In genomic region chr15:29270169-29270955, GRCh38 we compare ENCODE assay signal across 8 cellular contexts. TPM values are rescaled to one million over a fixed set of nuclear protein-coding genes. Genes with fewer than 3 reads are reported as not detected.
DNase-seq lines count a peak whose midpoint lies in the region; ATAC-seq and TF ChIP-seq lines count a peak whose summit lies in the region.

No MANE protein-coding gene starts in this region.

- H3K4me3 ChIP-seq in OCI-LY7 (ENCODE audit: low read depth, low read length, poor library complexity, severe bottlenecking) (peak overlapping the region; percentile 98), upper lobe of right lung (peak overlapping the region; percentile 80)

- H3K4me2 ChIP-seq in OCI-LY7 (ENCODE audit: low read length), result peak overlapping the region; percentile 93

- peak overlapping the region; percentile 95 for H2AFZ ChIP-seq in OCI-LY7 (ENCODE audit: low read length)

- no peaks in the 10 kb centered on the region for H3K9me2 ChIP-seq in OCI-LY7 (ENCODE audit: insufficient read depth, low read length)

- intact Hi-C loops in OCI-LY7 (cut with micrococcal nuclease; ENCODE audit: unreplicated experiment) (no loop called here), upper lobe of right lung (cut with DNase I) (no loop called here)

- H3K27ac ChIP-seq in OCI-LY7 (ENCODE audit: low read depth, low read length, poor library complexity, severe bottlenecking) (peak overlapping the region; percentile 99), caudate nucleus (ENCODE audit: low read depth, low read length) (peak overlapping the region; percentile 92), upper lobe of right lung (peak overlapping the region; percentile 89)

- peaks cover 30% of the 10 kb centered on the region for H4K20me1 ChIP-seq in OCI-LY7 (ENCODE audit: insufficient read depth, low read length)

- peak; percentile 9 for DNase-seq in stimulated activated CD4-positive, alpha-beta T cell treated with anti-CD3 and anti-CD28 coated beads, Interleukin-15, amount 100 ng/mL, for 24 hours
- DNase-seq in stimulated activated CD4-positive, alpha-beta T cell treated with anti-CD3 and anti-CD28 coated beads, Interleukin-4, amount 100 ng/mL, for 1 hour, result no peak
- DNase-seq in OCI-LY7 (ENCODE audit: low spot score) (peak; percentile 38), caudate nucleus (lab: John Stamatoyannopoulos, UW) (peak in 12 of 61 donors; percentile 1 to 55 (median 22)), lung microvascular endothelial cell (ENCODE audit: low read depth in 2 of 2) (peak; percentile 6 to 8), upper lobe of right lung (no peak), NCI-H446 treated with DMSO at 0.1 percent for 48 hours (lab: John Stamatoyannopoulos, UW) (no peak)

- H3K4me1 ChIP-seq in OCI-LY7 (ENCODE audit: insufficient read depth, low read length, poor library complexity, severe bottlenecking) (peaks cover 28% of the 10 kb centered on the region), upper lobe of right lung (peaks cover 27% of the 10 kb centered on the region)

- BruUV-seq in OCI-LY7 (replicated peaks; lab: Mats Ljungman, UMichigan), result TSS peak; percentile 81

- H3K36me3 ChIP-seq in OCI-LY7 (ENCODE audit: insufficient read depth, low read length), result peaks cover 3% of the 10 kb centered on the region; the same call in 1 of the 2 replicates
- no peaks in the 10 kb centered on the region for H3K36me3 ChIP-seq in upper lobe of right lung

- CTCF ChIA-PET in OCI-LY7 (lab: Charles Lee; ENCODE audit: unreplicated experiment), result no interaction called here

- no peaks in the 10 kb centered on the region for H3K27me3 ChIP-seq in upper lobe of right lung

- no peak for TF ChIP-seq CTCF in OCI-LY7 (conservative IDR thresholded peaks at IDR 0.05; ENCODE audit: low read length)
- no peak for TF ChIP-seq CTCF in upper lobe of right lung (IDR thresholded peaks at IDR 0.05)

- H3K79me2 ChIP-seq in OCI-LY7 (ENCODE audit: insufficient read depth, low read depth, low read length), result peaks cover 41% of the 10 kb centered on the region

- POLR2A ChIA-PET in OCI-LY7 (lab: Charles Lee), result interaction anchor here (2.6 kb wide), 1 partner anchor 11 kb away, joined by 11 read pairs; no protein-coding TSS in a partner anchor

- ATAC-seq in HG02870 (IDR thresholded peaks at IDR 0.05; ENCODE audit: unreplicated experiment) (peak; percentile 21), upper lobe of right lung (no peak)

- no peaks in the 10 kb centered on the region; the same call in 1 of the 2 replicates for H3K9me3 ChIP-seq in OCI-LY7 (ENCODE audit: low read length)
- H3K9me3 ChIP-seq in upper lobe of right lung, result no peaks in the 10 kb centered on the region

RNA-seq across cellular contexts. Expression of gene NSMCE3, which starts 0.7 kb away (rescaled TPM):
- 27.2 and 29.4 TPM in 2 replicates for total RNA-seq in OCI-LY7 (2014; rRNA removed; shearing (Covaris generic))
- total RNA-seq in OCI-LY7 (2022) (18.6 and 18.9 TPM in 2 replicates), lung microvascular endothelial cell (4.1 and 5.0 TPM in 2 replicates), upper lobe of right lung (6.7 TPM)

Comparison
In these comparisons a context has a peak if more than half of its experiments do, and no peak if none do; other contexts are left out.
1. DNase-seq: peak in stimulated activated CD4-positive, alpha-beta T cell treated with anti-CD3 and anti-CD28 coated beads, Interleukin-15, amount 100 ng/mL, for 24 hours (single experiment), OCI-LY7 (single experiment) and lung microvascular endothelial cell (2 of 2); none in stimulated activated CD4-positive, alpha-beta T cell treated with anti-CD3 and anti-CD28 coated beads, Interleukin-4, amount 100 ng/mL, for 1 hour (single experiment), upper lobe of right lung (single experiment) and NCI-H446 treated with DMSO at 0.1 percent for 48 hours (single experiment).
2. Peak in every context shown above with its lines, with median percentiles within 50 percentile points of each other: H3K27ac ChIP-seq.